Comparison of ENCODE assay signal across 17 cellular contexts in the genomic region with DNA sequence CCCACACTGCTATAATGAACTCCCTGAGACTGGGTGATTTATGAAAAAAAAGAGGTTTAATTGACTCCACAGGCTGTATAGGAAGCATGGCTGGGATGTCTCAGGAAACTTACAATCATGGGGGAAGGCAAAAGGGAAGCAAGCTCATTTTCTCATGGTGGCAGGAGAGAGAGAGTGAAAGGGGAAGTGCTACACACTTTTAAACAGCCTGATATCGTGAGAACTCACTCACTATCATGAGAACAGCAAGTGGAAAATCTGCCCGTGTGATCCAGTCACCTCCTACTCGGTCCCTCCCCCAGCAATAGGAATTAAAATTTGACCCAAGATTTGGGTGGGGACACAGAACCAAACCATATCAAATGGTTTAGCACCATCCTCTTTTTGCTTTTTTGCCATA.
"Had no signal": no experiment of that assay in that cellular context is flagged by ENCODE, and none has a peak within 500 bp of the region (broad histone marks: within the 10 kb centered on the region; RNA-seq: fewer than 3 reads in every experiment).

No MANE protein-coding gene starts in this region.

- ATAC-seq: activated CD8-positive, alpha-beta T cell treated with anti-CD3 and anti-CD28 coated beads for 36 hours; activated naive CD4-positive, alpha-beta T cell treated with anti-CD3 and anti-CD28 coated beads, Interleukin-2, amount 50 U/mL, for 72 hours; gastrocnemius medialis; left colon; right lobe of liver; WTC11 had no signal

- DNase-seq: activated CD4-positive, alpha-beta T cell treated with anti-CD3 and anti-CD28 coated beads for 1 hour; activated CD4-positive, alpha-beta T cell treated with anti-CD3 and anti-CD28 coated beads, Interleukin-2, amount 50 U/mL, for 1 hour; activated CD8-positive, alpha-beta T cell treated with anti-CD3 and anti-CD28 coated beads for 36 hours; activated T-cell treated with anti-CD3 and anti-CD28 coated beads, Interleukin-2, amount 50 U/mL, for 48 hours; cerebellar nuclear complex; dorsolateral prefrontal cortex; effector memory CD4-positive, alpha-beta T cell; erythroblast; gastrocnemius medialis; hippocampal formation; left colon; mammary epithelial cell; right lobe of liver; stimulated activated CD4-positive, alpha-beta T cell treated with anti-CD3 and anti-CD28 coated beads, Interleukin-2, amount 100 ng/mL, for 48 hours; stimulated activated naive CD4-positive, alpha-beta T cell treated with Interleukin-2 at 50 U/mL for 16 hours had no signal
